ENCODE assay signal across 8 cellular contexts in genomic region chr2:168583710-168584521, GRCh38.
DNase-seq lines count a peak whose midpoint lies in the region; ATAC-seq, FAIRE-seq and TF ChIP-seq lines count a peak whose summit lies in the region.

No MANE protein-coding gene starts in this region.

- peaks cover 41% of the 10 kb centered on the region for H3K79me2 ChIP-seq in GM12878 (ENCODE audit: control insufficient read depth, insufficient read depth, low read length)

- H4K20me1 ChIP-seq in GM12878 (ENCODE audit: control insufficient read depth, insufficient read depth) = no peaks in the 10 kb centered on the region; the same call in 1 of the 2 replicates

- 78% methylated on average over 5 of the region's 5 CpGs for WGBS in GM12878 (ENCODE audit: insufficient coverage, insufficient replicate concordance, low lambda C conversion rate, missing lambda C conversion rate)

- peak overlapping the region; percentile 51; the same call in 1 of the 2 replicates for H3K4me2 ChIP-seq in GM12878 (ENCODE audit: control insufficient read depth, insufficient read depth)

- H3K9me3 ChIP-seq in GM12878 (replicated peaks; ENCODE audit: control insufficient read depth, insufficient read depth, low read length) (peaks cover 5% of the 10 kb centered on the region; the same call in 2 of the 3 replicates), tibial artery (no peaks in the 10 kb centered on the region)

- H3K36me3 ChIP-seq in BJ (ENCODE audit: control insufficient read depth, insufficient read depth, low read length) (no peaks in the 10 kb centered on the region), GM12878 (ENCODE audit: control insufficient read depth in 2 of 2, insufficient read depth in 2 of 2, low read length in 1 of 2) (peaks cover 2 to 4% of the 10 kb centered on the region in 2 experiments; a peak in 3 of 4 replicates), tibial artery (no peaks in the 10 kb centered on the region)

- no peak for TF ChIP-seq EP300 in GM12878 (IDR thresholded peaks at IDR 0.05; ENCODE audit: borderline replicate concordance in 1 of 2, control insufficient read depth in 1 of 2, low read depth in 2 of 2, low read length in 2 of 2)

- TF ChIP-seq POLR2A in GM12878 (IDR thresholded peaks at IDR 0.05; ENCODE audit: low read depth, low read length) = no peak

- in situ Hi-C loops in GM12878 (cut with MboI) = no loop called here

- intact Hi-C loops in GM12878 (cut with micrococcal nuclease; ENCODE audit: unreplicated experiment) (loop anchor here (5.0 kb wide), 1 partner anchor 92 kb away; no protein-coding TSS in a partner anchor), posterior vena cava (cut with DNase I) (no loop called here), tibial artery (cut with DNase I; ENCODE audit: low total_unique reads) (no loop called here)

- peaks cover 50% of the 10 kb centered on the region for H3K4me1 ChIP-seq in GM12878 (ENCODE audit: control insufficient read depth, insufficient read depth, low read length)
- peaks cover 0 to 15% (median 2%) of the 10 kb centered on the region in 4 donors for H3K4me1 ChIP-seq in tibial artery

- SMC1A ChIA-PET in GM12878 (lab: Charles Lee; ENCODE audit: uncharacterized antibody, unreplicated experiment) = no interaction called here

- H3K9ac ChIP-seq in GM12878 (ENCODE audit: control insufficient read depth, insufficient read depth, low read length) = 0 out of 2 replicates have a peak overlapping the region, but pooled peaks have one; percentile 19

- peak; percentile 13 for DNase-seq in BJ (ENCODE audit: low read depth)
- peak; percentile 19 for DNase-seq in HT-29 (ENCODE audit: low spot score)
- DNase-seq in GM12878 (ENCODE audit: low read depth, low spot score) = no peak
- peak; percentile 67 for DNase-seq in kidney tubule cell (ENCODE audit: low spot score)
- DNase-seq in NAMALWA (ENCODE audit: low spot score) = no peak
- DNase-seq in posterior vena cava (ENCODE audit: low spot score) = no peak
- DNase-seq in tibial artery = no peak

- H3K27me3 ChIP-seq in BJ (ENCODE audit: control insufficient read depth, insufficient read depth, low read length) = no peaks in the 10 kb centered on the region
- H3K27me3 ChIP-seq in GM12878 (replicated peaks in 1 of 2; ENCODE audit: control insufficient read depth in 2 of 2, insufficient read depth in 2 of 2, low read length in 1 of 2) = no peaks in the 10 kb centered on the region
- H3K27me3 ChIP-seq in tibial artery = no peaks in the 10 kb centered on the region

- H3K4me3 ChIP-seq in BJ (ENCODE audit: low read depth, low read length) (no peak overlapping the region), GM12878 (no peak overlapping the region), tibial artery (no peak overlapping the region)

- CTCF ChIA-PET in BJ (lab: Yijun Ruan, JAX) = interaction anchor here (0.6 kb wide), 2 partner anchors 9 to 469 kb away, joined by 3 read pairs; no protein-coding TSS in a partner anchor
- CTCF ChIA-PET in GM12878 (lab: Yijun Ruan, JAX) = no interaction called here

- no peak for TF ChIP-seq RAD21 in GM12878 (IDR thresholded peaks at IDR 0.05; ENCODE audit: insufficient read depth, low read depth, low read length)

- RAD21 ChIA-PET in GM12878 (lab: Charles Lee; ENCODE audit: unreplicated experiment) = no interaction called here

- peak overlapping the region; percentile 75 for H3K27ac ChIP-seq in GM12878 (ENCODE audit: control insufficient read depth, insufficient read depth)
- peak overlapping the region in 1 of 2 donors; percentile 14 for H3K27ac ChIP-seq in tibial artery

- POLR2A ChIA-PET in BJ (lab: Charles Lee) (no interaction called here), GM12878 (lab: Charles Lee) (no interaction called here)

- no peak overlapping the region; the same call in 1 of the 2 replicates for H2AFZ ChIP-seq in GM12878 (ENCODE audit: control insufficient read depth, low read depth, low read length)

- BruUV-seq in GM12878 (replicated peaks; lab: Mats Ljungman, UMichigan) = no TSS peak

- no peak for FAIRE-seq in GM12878 (lab: Jason Lieb, UNC)

- peak; percentile 25 for ATAC-seq in GM12878
- no peak for ATAC-seq in GM18873 (IDR thresholded peaks at IDR 0.05; ENCODE audit: low FRiP score, unreplicated experiment)

- TF ChIP-seq CTCF in BJ (IDR thresholded peaks at IDR 0.05; ENCODE audit: insufficient read depth, low read depth, low read length) (no peak), GM12878 (IDR thresholded peaks at IDR 0.05 in 2 of 3, conservative IDR thresholded peaks at IDR 0.05 in 1 of 3; ENCODE audit: control insufficient read depth in 2 of 3, extremely low read depth in 1 of 3, insufficient read depth in 1 of 3, low read depth in 3 of 3, low read length in 3 of 3) (no peak), tibial artery (IDR thresholded peaks at IDR 0.05) (no peak)

TF ChIP-seq in GM12878, 131 proteins besides CTCF, POLR2A, EP300 and RAD21:
- no peak for TF ChIP-seq RFX5 (IDR thresholded peaks at IDR 0.05; ENCODE audit: low read depth, low read length)
- peak; percentile 18; the same call in 1 of the 2 replicates for TF ChIP-seq NFIC (IDR thresholded peaks at IDR 0.05; ENCODE audit: low read depth, low read length)
- TF ChIP-seq STAT1 (conservative IDR thresholded peaks at IDR 0.05) = no peak

Comparison
In these comparisons a context has a peak if more than half of its experiments do, and no peak if none do; other contexts are left out.
1. DNase-seq: peak in BJ (single experiment), HT-29 (single experiment) and kidney tubule cell (single experiment); none in GM12878 (single experiment), NAMALWA (single experiment), posterior vena cava (single experiment) and tibial artery (0 of 2).